In genomic region chr19:49666120-49666444, GRCh38 we compare ENCODE assay signal across 8 cellular contexts. TPM values are rescaled to one million over a fixed set of nuclear protein-coding genes. Genes with fewer than 3 reads are reported as not detected.
A peak's percentile ranks its signal among the peaks of the same experiment; 100 is the strongest.
DNase-seq lines count a peak whose midpoint lies in the region; ATAC-seq, FAIRE-seq and TF ChIP-seq lines count a peak whose summit lies in the region.

No MANE protein-coding gene starts in this region.

- H3K4me1 Mint-ChIP-seq in activated T-cell treated with anti-CD3 and anti-CD28 coated beads, Interleukin-2, amount 50 U/mL, for 4 hours (ENCODE audit: low read depth) = peaks cover 37% of the 10 kb centered on the region
- H3K4me1 Mint-ChIP-seq in activated naive CD8-positive, alpha-beta T cell treated with anti-CD3 and anti-CD28 coated beads for 36 hours = peaks cover 27% of the 10 kb centered on the region

- H3K79me2 ChIP-seq in HepG2 (ENCODE audit: insufficient read depth, low read length) = peaks cover 30% of the 10 kb centered on the region

- H2AFZ ChIP-seq in HepG2 (ENCODE audit: low read length) = no peak overlapping the region

- intact Hi-C loops in HepG2 (cut with micrococcal nuclease; ENCODE audit: unreplicated experiment) = no loop called here

- FAIRE-seq in HepG2 (lab: Jason Lieb, UNC) = no peak

- H3K9me3 Mint-ChIP-seq in activated T-cell treated with anti-CD3 and anti-CD28 coated beads, Interleukin-2, amount 50 U/mL, for 4 hours = no peaks in the 10 kb centered on the region
- no peaks in the 10 kb centered on the region for H3K9me3 Mint-ChIP-seq in activated naive CD8-positive, alpha-beta T cell treated with anti-CD3 and anti-CD28 coated beads for 36 hours

- CTCF ChIA-PET in HepG2 (lab: Yijun Ruan, JAX; ENCODE audit: low intra/inter-chr PET ratio, low total read pairs) = no interaction called here

- H3K36me3 ChIP-seq in HepG2 (replicated peaks in 1 of 2; ENCODE audit: control insufficient read depth in 1 of 2, insufficient read depth in 2 of 2, low read length in 2 of 2) (peaks cover 9 to 25% of the 10 kb centered on the region in 2 experiments), tibial nerve (peaks cover 0 to 47% (median 11%) of the 10 kb centered on the region in 3 donors)

- H3K36me3 Mint-ChIP-seq in activated T-cell treated with anti-CD3 and anti-CD28 coated beads, Interleukin-2, amount 50 U/mL, for 4 hours (ENCODE audit: insufficient read depth) = peaks cover 3% of the 10 kb centered on the region
- peaks cover 10% of the 10 kb centered on the region for H3K36me3 Mint-ChIP-seq in activated naive CD8-positive, alpha-beta T cell treated with anti-CD3 and anti-CD28 coated beads for 36 hours

- ATAC-seq in activated T-cell treated with anti-CD3 and anti-CD28 coated beads, Interleukin-2, amount 50 U/mL, for 4 hours = peak in 1 of 2 donors; percentile 9
- peak; percentile 24 for ATAC-seq in HepG2
- no peak for ATAC-seq in GM18870 (IDR thresholded peaks at IDR 0.05; ENCODE audit: unreplicated experiment)

- peaks cover 5% of the 10 kb centered on the region; the same call in 1 of the 2 replicates for H4K20me1 ChIP-seq in HepG2 (ENCODE audit: insufficient read depth, low read length)

- TSS peak; percentile 85 for BruUV-seq in HepG2 (replicated peaks; lab: Mats Ljungman, UMichigan)

- peak overlapping the region; percentile 95 for H3K4me3 Mint-ChIP-seq in activated T-cell treated with anti-CD3 and anti-CD28 coated beads, Interleukin-2, amount 50 U/mL, for 4 hours
- peak overlapping the region; percentile 95 for H3K4me3 Mint-ChIP-seq in activated naive CD8-positive, alpha-beta T cell treated with anti-CD3 and anti-CD28 coated beads for 36 hours

- H3K9me3 ChIP-seq in HepG2 (ENCODE audit: low read length) = no peaks in the 10 kb centered on the region
- no peaks in the 10 kb centered on the region for H3K9me3 ChIP-seq in tibial nerve

- TF ChIP-seq POLR2A in HepG2 (IDR thresholded peaks at IDR 0.05; ENCODE audit: insufficient read depth in 1 of 2, low read depth in 2 of 2, low read length in 2 of 2) (no peak), tibial nerve (IDR thresholded peaks at IDR 0.05) (no peak)

- POLR2A ChIA-PET in HepG2 (lab: Yijun Ruan, JAX) = interaction anchor here (3.3 to 5.7 kb wide), 2 partner anchors 11 to 24 kb away, joined by 36 to 92 read pairs; partner anchors contain the start of genes PRMT1, RRAS and SCAF1

- H3K27ac ChIP-seq in HepG2 (ENCODE audit: extremely low read length, insufficient read depth, low read length) (peak overlapping the region; percentile 74), tibial nerve (peak overlapping the region; percentile 71 to 93 (median 88))

- H3K27me3 ChIP-seq in HepG2 (ENCODE audit: control insufficient read depth in 1 of 2, insufficient read depth in 2 of 2, low read length in 2 of 2) (no peaks in the 10 kb centered on the region; a peak in 1 of 5 replicates), tibial nerve (no peaks in the 10 kb centered on the region)

- peak overlapping the region; percentile 90 for H3K9ac ChIP-seq in HepG2 (ENCODE audit: insufficient read depth, low read depth, low read length)

- no peaks in the 10 kb centered on the region for H3K27me3 Mint-ChIP-seq in activated T-cell treated with anti-CD3 and anti-CD28 coated beads, Interleukin-2, amount 50 U/mL, for 4 hours (ENCODE audit: low read depth)
- no peaks in the 10 kb centered on the region for H3K27me3 Mint-ChIP-seq in activated naive CD8-positive, alpha-beta T cell treated with anti-CD3 and anti-CD28 coated beads for 36 hours

- TF ChIP-seq CTCF in HepG2 (CRISPR knock-in tag; IDR thresholded peaks at IDR 0.05) (no peak), tibial nerve (IDR thresholded peaks at IDR 0.05) (no peak)

- no peak for TF ChIP-seq EP300 in HepG2 (IDR thresholded peaks at IDR 0.05; ENCODE audit: low read depth in 2 of 2, low read length in 2 of 2)
- TF ChIP-seq EP300 in HepG2 (CRISPR knock-in tag; IDR thresholded peaks at IDR 0.05; ENCODE audit: borderline replicate concordance) = no peak
- TF ChIP-seq EP300 in tibial nerve (IDR thresholded peaks at IDR 0.05) = no peak

- no CpG with 5 or more reads among the region's 9 CpGs for WGBS in HepG2 (ENCODE audit: low lambda C conversion rate)
- 0% methylated on average over 9 of the region's 9 CpGs for WGBS in tibial nerve, 2 donors

- peak overlapping the region; percentile 63 to 96 (median 93) for H3K4me3 ChIP-seq in HepG2 (replicated peaks in 1 of 3; ENCODE audit: insufficient read depth in 1 of 3, low read depth in 2 of 3, low read length in 3 of 3)
- peak overlapping the region; percentile 66 to 91 (median 81) for H3K4me3 ChIP-seq in tibial nerve

- H3K4me1 ChIP-seq in HepG2 (ENCODE audit: insufficient read depth, low read length) (peaks cover 30% of the 10 kb centered on the region), tibial nerve (peaks cover 0 to 33% (median 17%) of the 10 kb centered on the region in 4 donors)

- in situ Hi-C loops in HepG2 (cut with HindIII; ENCODE audit: extremely low pct_ligation_motif_present, low pct_unique_long_range_greater_than_20kb) = no loop called here

- no peak for TF ChIP-seq RAD21 in HepG2 (CRISPR knock-in tag; IDR thresholded peaks at IDR 0.05)

- DNase-seq in activated T-cell treated with anti-CD3 and anti-CD28 coated beads, Interleukin-2, amount 50 U/mL, for 4 hours = no peak
- DNase-seq in activated T-cell treated with anti-CD3 and anti-CD28 coated beads, Interleukin-2, amount 50 U/mL, for 48 hours = no peak
- DNase-seq in activated naive CD8-positive, alpha-beta T cell treated with anti-CD3 and anti-CD28 coated beads for 36 hours = no peak
- no peak for DNase-seq in HepG2 (ENCODE audit: low spot score)
- DNase-seq in tibial nerve (ENCODE audit: low spot score in 2 of 2) = no peak
- no peak for DNase-seq in effector CD4-positive, alpha-beta T cell
- DNase-seq in NCI-H128 (lab: John Stamatoyannopoulos, UW; ENCODE audit: unreplicated experiment) = no peak

- H3K4me2 ChIP-seq in HepG2 (ENCODE audit: low read depth, low read length) = peak overlapping the region; percentile 98

- peak overlapping the region; percentile 92 for H3K27ac Mint-ChIP-seq in activated naive CD8-positive, alpha-beta T cell treated with anti-CD3 and anti-CD28 coated beads for 36 hours

RNA-seq across cellular contexts. Expression of gene BCL2L12, which starts 0.3 kb away (rescaled TPM):
- 10 to 100 TPM; 64.6 to 71.2 (median 71.1) TPM for total RNA-seq in activated T-cell treated with anti-CD3 and anti-CD28 coated beads, Interleukin-2, amount 50 U/mL, for 4 hours
- total RNA-seq in activated naive CD8-positive, alpha-beta T cell treated with anti-CD3 and anti-CD28 coated beads for 36 hours = 10 to 100 TPM; 74.1 to 81.9 TPM
- total RNA-seq in HepG2 (2016; rRNA removed; fragmentation: Illumina TruSeq; extraction: Trizol) (32.6 and 40.8 TPM in 2 replicates), tibial nerve (1 to 10 TPM; 4.7 to 6.8 (median 5.8) TPM)
- 40.5 and 48.9 TPM in 2 replicates for total RNA-seq in HepG2 (2016; cell fraction: cytosol; rRNA removed; fragmentation: Illumina TruSeq; extraction: Trizol; ENCODE audit: low read depth)
- total RNA-seq in HepG2 (2016; cell fraction: insoluble cytoplasmic fraction; rRNA removed; fragmentation: Illumina TruSeq; extraction: Trizol) = 24.9 and 37.3 TPM in 2 replicates
- 43.5 and 49.7 TPM in 2 replicates for total RNA-seq in HepG2 (2016; cell fraction: membrane; rRNA removed; fragmentation: Illumina TruSeq; extraction: Trizol)
- total RNA-seq in HepG2 (2016; cell fraction: nucleus; rRNA removed; fragmentation: Illumina TruSeq; extraction: Trizol) = 21.3 and 23.0 TPM in 2 replicates
- polyA plus RNA-seq in HepG2 (2011; rRNA removed) = 25.9 and 26.8 TPM in 2 replicates
- 15.4 and 32.6 TPM in 2 replicates for polyA plus RNA-seq in HepG2 (2011; cell fraction: cytosol; rRNA removed)
- 36.4 and 36.7 TPM in 2 replicates for polyA plus RNA-seq in HepG2 (2011; cell fraction: nucleus; rRNA removed)
- polyA plus RNA-seq in HepG2 (2012) = 18.1 and 30.0 TPM in 2 replicates
- 55.6 and 70.4 TPM in 2 replicates for polyA plus RNA-seq in HepG2 (2016; cell fraction: cytosol; fragmentation: Illumina TruSeq; extraction: Trizol; ENCODE audit: low read depth)
- 42.1 and 43.5 TPM in 2 replicates for polyA plus RNA-seq in HepG2 (2016; cell fraction: insoluble cytoplasmic fraction; fragmentation: Illumina TruSeq; extraction: Trizol; ENCODE audit: low read depth)
- polyA plus RNA-seq in HepG2 (2016; cell fraction: membrane; fragmentation: Illumina TruSeq; extraction: Trizol; ENCODE audit: low read depth) = 55.2 and 64.2 TPM in 2 replicates
- 55.4 and 61.4 TPM in 2 replicates for polyA plus RNA-seq in HepG2 (2016; cell fraction: nucleus; fragmentation: Illumina TruSeq; extraction: Trizol; ENCODE audit: insufficient read depth, low read depth)
- 13.7 and 25.5 TPM in 2 replicates for polyA minus RNA-seq in HepG2 (2011; rRNA and poly(A)+ RNA removed; ENCODE audit: low replicate concordance)
- polyA minus RNA-seq in HepG2 (2011; cell fraction: cytosol; rRNA and poly(A)+ RNA removed) = 6.4 and 11.1 TPM in 2 replicates
- polyA minus RNA-seq in HepG2 (2011; cell fraction: nucleus; rRNA and poly(A)+ RNA removed) = 4.2 and 9.6 TPM in 2 replicates

RNA-seq across cellular contexts. Expression of gene IRF3, which starts 0.4 kb away (rescaled TPM):
- total RNA-seq in activated T-cell treated with anti-CD3 and anti-CD28 coated beads, Interleukin-2, amount 50 U/mL, for 4 hours = 100 to 1,000 TPM; 140 to 160 (median 148) TPM
- 100 to 1,000 TPM in 1 of 2 experiments, 10 to 100 TPM in 1; 94.5 to 105 TPM for total RNA-seq in activated naive CD8-positive, alpha-beta T cell treated with anti-CD3 and anti-CD28 coated beads for 36 hours
- total RNA-seq in HepG2 (2016; rRNA removed; fragmentation: Illumina TruSeq; extraction: Trizol) (61.0 and 65.5 TPM in 2 replicates), tibial nerve (10 to 100 TPM; 41.4 to 85.2 (median 72.4) TPM)
- 23.6 and 23.7 TPM in 2 replicates for total RNA-seq in HepG2 (2016; cell fraction: cytosol; rRNA removed; fragmentation: Illumina TruSeq; extraction: Trizol; ENCODE audit: low read depth)
- 50.6 and 64.5 TPM in 2 replicates for total RNA-seq in HepG2 (2016; cell fraction: insoluble cytoplasmic fraction; rRNA removed; fragmentation: Illumina TruSeq; extraction: Trizol)
- total RNA-seq in HepG2 (2016; cell fraction: membrane; rRNA removed; fragmentation: Illumina TruSeq; extraction: Trizol) = 26.7 and 37.0 TPM in 2 replicates
- total RNA-seq in HepG2 (2016; cell fraction: nucleus; rRNA removed; fragmentation: Illumina TruSeq; extraction: Trizol) = 30.2 and 40.5 TPM in 2 replicates
- 61.9 and 66.2 TPM in 2 replicates for polyA plus RNA-seq in HepG2 (2011; rRNA removed)
- 40.1 and 60.0 TPM in 2 replicates for polyA plus RNA-seq in HepG2 (2011; cell fraction: cytosol; rRNA removed)
- polyA plus RNA-seq in HepG2 (2011; cell fraction: nucleus; rRNA removed) = 110 and 114 TPM in 2 replicates
- polyA plus RNA-seq in HepG2 (2012) = 49.4 and 77.2 TPM in 2 replicates
- 17.9 and 23.0 TPM in 2 replicates for polyA plus RNA-seq in HepG2 (2016; cell fraction: cytosol; fragmentation: Illumina TruSeq; extraction: Trizol; ENCODE audit: low read depth)
- 44.7 and 50.0 TPM in 2 replicates for polyA plus RNA-seq in HepG2 (2016; cell fraction: insoluble cytoplasmic fraction; fragmentation: Illumina TruSeq; extraction: Trizol; ENCODE audit: low read depth)
- 26.1 and 33.5 TPM in 2 replicates for polyA plus RNA-seq in HepG2 (2016; cell fraction: membrane; fragmentation: Illumina TruSeq; extraction: Trizol; ENCODE audit: low read depth)
- polyA plus RNA-seq in HepG2 (2016; cell fraction: nucleus; fragmentation: Illumina TruSeq; extraction: Trizol; ENCODE audit: insufficient read depth, low read depth) = 89.5 and 108 TPM in 2 replicates
- polyA minus RNA-seq in HepG2 (2011; rRNA and poly(A)+ RNA removed; ENCODE audit: low replicate concordance) = 34.8 and 80.6 TPM in 2 replicates
- 26.6 and 26.9 TPM in 2 replicates for polyA minus RNA-seq in HepG2 (2011; cell fraction: cytosol; rRNA and poly(A)+ RNA removed)
- 7.9 and 16.9 TPM in 2 replicates for polyA minus RNA-seq in HepG2 (2011; cell fraction: nucleus; rRNA and poly(A)+ RNA removed)

RNA-seq across cellular contexts. Expression of gene PRMT1, which starts 11.0 kb away (rescaled TPM):
- total RNA-seq in activated T-cell treated with anti-CD3 and anti-CD28 coated beads, Interleukin-2, amount 50 U/mL, for 4 hours = 100 to 1,000 TPM; 692 to 815 (median 725) TPM
- total RNA-seq in activated naive CD8-positive, alpha-beta T cell treated with anti-CD3 and anti-CD28 coated beads for 36 hours = 100 to 1,000 TPM; 538 to 547 TPM
- total RNA-seq in HepG2 (2016; rRNA removed; fragmentation: Illumina TruSeq; extraction: Trizol) (324 and 372 TPM in 2 replicates), tibial nerve (100 to 1,000 TPM; 106 to 147 (median 132) TPM)
- total RNA-seq in HepG2 (2016; cell fraction: cytosol; rRNA removed; fragmentation: Illumina TruSeq; extraction: Trizol; ENCODE audit: low read depth) = 103 and 108 TPM in 2 replicates
- total RNA-seq in HepG2 (2016; cell fraction: insoluble cytoplasmic fraction; rRNA removed; fragmentation: Illumina TruSeq; extraction: Trizol) = 334 and 405 TPM in 2 replicates
- 115 and 120 TPM in 2 replicates for total RNA-seq in HepG2 (2016; cell fraction: membrane; rRNA removed; fragmentation: Illumina TruSeq; extraction: Trizol)
- total RNA-seq in HepG2 (2016; cell fraction: nucleus; rRNA removed; fragmentation: Illumina TruSeq; extraction: Trizol) = 123 and 139 TPM in 2 replicates
- 374 and 400 TPM in 2 replicates for polyA plus RNA-seq in HepG2 (2011; rRNA removed)
- 396 and 593 TPM in 2 replicates for polyA plus RNA-seq in HepG2 (2011; cell fraction: cytosol; rRNA removed)
- 354 and 430 TPM in 2 replicates for polyA plus RNA-seq in HepG2 (2011; cell fraction: nucleus; rRNA removed)
- polyA plus RNA-seq in HepG2 (2012) = 181 and 214 TPM in 2 replicates
- polyA plus RNA-seq in HepG2 (2016; cell fraction: cytosol; fragmentation: Illumina TruSeq; extraction: Trizol; ENCODE audit: low read depth) = 80.1 and 82.6 TPM in 2 replicates
- polyA plus RNA-seq in HepG2 (2016; cell fraction: insoluble cytoplasmic fraction; fragmentation: Illumina TruSeq; extraction: Trizol; ENCODE audit: low read depth) = 379 and 381 TPM in 2 replicates
- polyA plus RNA-seq in HepG2 (2016; cell fraction: membrane; fragmentation: Illumina TruSeq; extraction: Trizol; ENCODE audit: low read depth) = 86.8 and 91.7 TPM in 2 replicates
- polyA plus RNA-seq in HepG2 (2016; cell fraction: nucleus; fragmentation: Illumina TruSeq; extraction: Trizol; ENCODE audit: insufficient read depth, low read depth) = 224 and 236 TPM in 2 replicates
- polyA minus RNA-seq in HepG2 (2011; rRNA and poly(A)+ RNA removed; ENCODE audit: low replicate concordance) = 504 and 617 TPM in 2 replicates
- polyA minus RNA-seq in HepG2 (2011; cell fraction: cytosol; rRNA and poly(A)+ RNA removed) = 158 and 170 TPM in 2 replicates
- polyA minus RNA-seq in HepG2 (2011; cell fraction: nucleus; rRNA and poly(A)+ RNA removed) = 133 and 141 TPM in 2 replicates

RNA-seq across cellular contexts. Expression of gene ADM5, which starts 23.3 kb away (rescaled TPM):
- 10 to 100 TPM; 16.3 to 20.8 (median 17.2) TPM for total RNA-seq in activated T-cell treated with anti-CD3 and anti-CD28 coated beads, Interleukin-2, amount 50 U/mL, for 4 hours
- total RNA-seq in activated naive CD8-positive, alpha-beta T cell treated with anti-CD3 and anti-CD28 coated beads for 36 hours = 10 to 100 TPM in 1 of 2 experiments, 1 to 10 TPM in 1; 9.5 to 12.0 TPM
- total RNA-seq in HepG2 (2016; rRNA removed; fragmentation: Illumina TruSeq; extraction: Trizol) (1.1 and 2.7 TPM in 2 replicates), tibial nerve (1 to 10 TPM in 2 of 4 donors, not detected in 2; 1.5 to 4.3 TPM)
- total RNA-seq in HepG2 (2016; cell fraction: cytosol; rRNA removed; fragmentation: Illumina TruSeq; extraction: Trizol; ENCODE audit: low read depth) = 0.40 and 0.71 TPM in 2 replicates
- total RNA-seq in HepG2 (2016; cell fraction: insoluble cytoplasmic fraction; rRNA removed; fragmentation: Illumina TruSeq; extraction: Trizol) = 0.88 and 3.2 TPM in 2 replicates
- 0.40 and 0.41 TPM in 2 replicates for total RNA-seq in HepG2 (2016; cell fraction: membrane; rRNA removed; fragmentation: Illumina TruSeq; extraction: Trizol)
- 2.7 and 4.3 TPM in 2 replicates for total RNA-seq in HepG2 (2016; cell fraction: nucleus; rRNA removed; fragmentation: Illumina TruSeq; extraction: Trizol)
- 4.1 and 4.7 TPM in 2 replicates for polyA plus RNA-seq in HepG2 (2011; rRNA removed)
- 0.71 and 1.3 TPM in 2 replicates for polyA plus RNA-seq in HepG2 (2011; cell fraction: cytosol; rRNA removed)
- 60.3 and 95.3 TPM in 2 replicates for polyA plus RNA-seq in HepG2 (2011; cell fraction: nucleus; rRNA removed)
- 1.6 and 2.8 TPM in 2 replicates for polyA plus RNA-seq in HepG2 (2012)
- 0.72 and 0.75 TPM in 2 replicates for polyA plus RNA-seq in HepG2 (2016; cell fraction: cytosol; fragmentation: Illumina TruSeq; extraction: Trizol; ENCODE audit: low read depth)
- polyA plus RNA-seq in HepG2 (2016; cell fraction: insoluble cytoplasmic fraction; fragmentation: Illumina TruSeq; extraction: Trizol; ENCODE audit: low read depth) = 0.62 and 0.95 TPM in 2 replicates
- polyA plus RNA-seq in HepG2 (2016; cell fraction: membrane; fragmentation: Illumina TruSeq; extraction: Trizol; ENCODE audit: low read depth) = 0.78 and 1.1 TPM in 2 replicates
- polyA plus RNA-seq in HepG2 (2016; cell fraction: nucleus; fragmentation: Illumina TruSeq; extraction: Trizol; ENCODE audit: insufficient read depth, low read depth) = 13.9 and 14.8 TPM in 2 replicates
- 3.2 and 4.3 TPM in 2 replicates for polyA minus RNA-seq in HepG2 (2011; rRNA and poly(A)+ RNA removed; ENCODE audit: low replicate concordance)
- not detected in 2 replicates for polyA minus RNA-seq in HepG2 (2011; cell fraction: cytosol; rRNA and poly(A)+ RNA removed)
- 6.6 and 10.9 TPM in 2 replicates for polyA minus RNA-seq in HepG2 (2011; cell fraction: nucleus; rRNA and poly(A)+ RNA removed)

RNA-seq across cellular contexts. Expression of gene SCAF1, which starts 24.1 kb away (rescaled TPM):
- total RNA-seq in activated T-cell treated with anti-CD3 and anti-CD28 coated beads, Interleukin-2, amount 50 U/mL, for 4 hours = 10 to 100 TPM; 81.7 to 82.9 (median 82.5) TPM
- 10 to 100 TPM; 58.9 to 62.2 TPM for total RNA-seq in activated naive CD8-positive, alpha-beta T cell treated with anti-CD3 and anti-CD28 coated beads for 36 hours
- 4.8 and 6.1 TPM in 2 replicates for total RNA-seq in HepG2 (2016; rRNA removed; fragmentation: Illumina TruSeq; extraction: Trizol)
- total RNA-seq in HepG2 (2016; cell fraction: cytosol; rRNA removed; fragmentation: Illumina TruSeq; extraction: Trizol; ENCODE audit: low read depth) = 1.3 and 1.4 TPM in 2 replicates
- total RNA-seq in HepG2 (2016; cell fraction: insoluble cytoplasmic fraction; rRNA removed; fragmentation: Illumina TruSeq; extraction: Trizol) = 3.2 and 6.2 TPM in 2 replicates
- total RNA-seq in HepG2 (2016; cell fraction: membrane; rRNA removed; fragmentation: Illumina TruSeq; extraction: Trizol) = 4.5 and 5.4 TPM in 2 replicates
- total RNA-seq in HepG2 (2016; cell fraction: nucleus; rRNA removed; fragmentation: Illumina TruSeq; extraction: Trizol) = 6.5 and 7.3 TPM in 2 replicates
- polyA plus RNA-seq in HepG2 (2011; rRNA removed) = 3.3 and 4.3 TPM in 2 replicates
- polyA plus RNA-seq in HepG2 (2011; cell fraction: cytosol; rRNA removed) = 3.1 and 4.0 TPM in 2 replicates
- 21.0 and 25.5 TPM in 2 replicates for polyA plus RNA-seq in HepG2 (2011; cell fraction: nucleus; rRNA removed)
- polyA plus RNA-seq in HepG2 (2012) = 17.0 and 18.6 TPM in 2 replicates
- 1.1 and 1.4 TPM in 2 replicates for polyA plus RNA-seq in HepG2 (2016; cell fraction: cytosol; fragmentation: Illumina TruSeq; extraction: Trizol; ENCODE audit: low read depth)
- polyA plus RNA-seq in HepG2 (2016; cell fraction: insoluble cytoplasmic fraction; fragmentation: Illumina TruSeq; extraction: Trizol; ENCODE audit: low read depth) = 8.3 and 13.4 TPM in 2 replicates
- 2.8 and 3.0 TPM in 2 replicates for polyA plus RNA-seq in HepG2 (2016; cell fraction: membrane; fragmentation: Illumina TruSeq; extraction: Trizol; ENCODE audit: low read depth)
- polyA plus RNA-seq in HepG2 (2016; cell fraction: nucleus; fragmentation: Illumina TruSeq; extraction: Trizol; ENCODE audit: insufficient read depth, low read depth) = 21.4 and 23.8 TPM in 2 replicates
- polyA minus RNA-seq in HepG2 (2011; rRNA and poly(A)+ RNA removed; ENCODE audit: low replicate concordance) = 5.4 and 5.7 TPM in 2 replicates
- polyA minus RNA-seq in HepG2 (2011; cell fraction: cytosol; rRNA and poly(A)+ RNA removed) = 3.1 and 4.5 TPM in 2 replicates
- polyA minus RNA-seq in HepG2 (2011; cell fraction: nucleus; rRNA and poly(A)+ RNA removed) = 3.6 and 5.2 TPM in 2 replicates
- total RNA-seq in tibial nerve = 10 to 100 TPM; 20.1 to 53.7 (median 31.1) TPM
